Comparison of ENCODE assay signal across 6 cellular contexts in genomic region chr11:65960824-65961266, GRCh38. TPM values are rescaled to one million over a fixed set of nuclear protein-coding genes. Genes with fewer than 3 reads are reported as not detected.
DNase-seq lines count a peak whose midpoint lies in the region; ATAC-seq lines count a peak whose summit lies in the region.

No MANE protein-coding gene starts in this region.

- ATAC-seq in activated CD4-positive, alpha-beta T cell treated with anti-CD3 and anti-CD28 coated beads for 36 hours, result peak; percentile 9
- peak; percentile 4 for ATAC-seq in Right ventricle myocardium superior (ENCODE audit: poor library complexity)

- intact Hi-C loops in activated CD4-positive, alpha-beta T cell treated with anti-CD3 and anti-CD28 coated beads for 36 hours (cut with DNase I, micrococcal nuclease), result loop anchor here (1.0 to 2.0 kb wide), 17 partner anchors 32 to 387 kb away; partner anchors contain the start of genes BANF1 (in 2 of the 2), C11orf68 (in 2 of the 2), DRAP1 (in 2 of the 2) and EIF1AD (in 2 of the 2)
- intact Hi-C loops in Right ventricle myocardium superior (cut with DNase I), result no loop called here

- no peak for DNase-seq in activated CD4-positive, alpha-beta T cell treated with anti-CD3 and anti-CD28 coated beads for 36 hours
- DNase-seq in activated CD4-positive, alpha-beta T cell treated with anti-CD3 and anti-CD28 coated beads for 4 hours, result no peak
- DNase-seq in Right ventricle myocardium superior (peak; percentile 27), NCI-H526 (lab: John Stamatoyannopoulos, UW) (no peak), GF-D8 (lab: John Stamatoyannopoulos, UW) (no peak)

- CTCF ChIA-PET in activated CD4-positive, alpha-beta T cell treated with anti-CD3 and anti-CD28 coated beads for 36 hours (lab: Charles Lee), result interaction anchor here (0.7 to 3.3 kb wide), 4 partner anchors 73 to 380 kb away, joined by 3 to 19 read pairs (median 5); partner anchors contain the start of genes FIBP and MUS81

- peak overlapping the region; percentile 97 for H3K27ac Mint-ChIP-seq in activated CD4-positive, alpha-beta T cell treated with anti-CD3 and anti-CD28 coated beads for 36 hours

- 56% methylated on average over 16 of the region's 16 CpGs for WGBS in thymus

- peaks cover 21% of the 10 kb centered on the region for H3K36me3 ChIP-seq in thymus (ENCODE audit: control insufficient read depth, insufficient read depth)

- H3K4me1 Mint-ChIP-seq in activated CD4-positive, alpha-beta T cell treated with anti-CD3 and anti-CD28 coated beads for 36 hours, result peaks cover 39% of the 10 kb centered on the region

- H3K4me3 Mint-ChIP-seq in activated CD4-positive, alpha-beta T cell treated with anti-CD3 and anti-CD28 coated beads for 36 hours, result peak overlapping the region; percentile 92

- peaks cover 19% of the 10 kb centered on the region for H3K4me1 ChIP-seq in thymus (ENCODE audit: control insufficient read depth, insufficient read depth, low read length)

- POLR2A ChIA-PET in activated CD4-positive, alpha-beta T cell treated with anti-CD3 and anti-CD28 coated beads for 36 hours (lab: Charles Lee), result interaction anchor here (0.6 kb wide), 1 partner anchor 35 kb away, joined by 3 read pairs; no protein-coding TSS in a partner anchor

- no peaks in the 10 kb centered on the region for H3K9me3 Mint-ChIP-seq in activated CD4-positive, alpha-beta T cell treated with anti-CD3 and anti-CD28 coated beads for 36 hours (ENCODE audit: low read depth)

- H3K27me3 Mint-ChIP-seq in activated CD4-positive, alpha-beta T cell treated with anti-CD3 and anti-CD28 coated beads for 36 hours, result no peaks in the 10 kb centered on the region

- no peaks in the 10 kb centered on the region for H3K9me3 ChIP-seq in thymus (ENCODE audit: control insufficient read depth)

- peak overlapping the region; percentile 91 for H3K4me3 ChIP-seq in thymus (ENCODE audit: low read length)

- H3K27ac ChIP-seq in thymus (ENCODE audit: low read depth), result peak overlapping the region; percentile 96

- H3K27me3 ChIP-seq in thymus (ENCODE audit: control insufficient read depth, insufficient read depth), result no peaks in the 10 kb centered on the region

- H3K36me3 Mint-ChIP-seq in activated CD4-positive, alpha-beta T cell treated with anti-CD3 and anti-CD28 coated beads for 36 hours (ENCODE audit: low read depth), result peaks cover 31% of the 10 kb centered on the region

RNA-seq across cellular contexts. Expression of gene SART1, which starts 0.7 kb away (rescaled TPM):
- 10 to 100 TPM; 54.7 to 84.5 TPM for total RNA-seq in activated CD4-positive, alpha-beta T cell treated with anti-CD3 and anti-CD28 coated beads for 36 hours
- 24.5 TPM for total RNA-seq in Right ventricle myocardium superior
- 97.5 TPM for polyA plus RNA-seq in thymus

RNA-seq across cellular contexts. Expression of gene TSGA10IP, which starts 15.6 kb away (rescaled TPM):
- not detected for total RNA-seq in activated CD4-positive, alpha-beta T cell treated with anti-CD3 and anti-CD28 coated beads for 36 hours
- not detected for total RNA-seq in Right ventricle myocardium superior
- 0.05 TPM for polyA plus RNA-seq in thymus

RNA-seq across cellular contexts. Expression of gene EIF1AD, which starts 41.1 kb away (rescaled TPM):
- 10 to 100 TPM; 45.1 to 52.2 TPM for total RNA-seq in activated CD4-positive, alpha-beta T cell treated with anti-CD3 and anti-CD28 coated beads for 36 hours
- 20.1 TPM for total RNA-seq in Right ventricle myocardium superior
- polyA plus RNA-seq in thymus, result 17.8 TPM

RNA-seq across cellular contexts. Expression of gene BANF1, which starts 41.5 kb away (rescaled TPM):
- total RNA-seq in activated CD4-positive, alpha-beta T cell treated with anti-CD3 and anti-CD28 coated beads for 36 hours, result 100 to 1,000 TPM; 233 to 293 TPM
- total RNA-seq in Right ventricle myocardium superior, result 256 TPM
- polyA plus RNA-seq in thymus, result 172 TPM

RNA-seq across cellular contexts. Expression of gene DRAP1, which starts 41.6 kb away (rescaled TPM):
- 100 to 1,000 TPM; 111 to 158 TPM for total RNA-seq in activated CD4-positive, alpha-beta T cell treated with anti-CD3 and anti-CD28 coated beads for 36 hours
- 81.9 TPM for total RNA-seq in Right ventricle myocardium superior
- polyA plus RNA-seq in thymus, result 131 TPM
